In genomic region chr15:71115567-71116351, GRCh38 we compare ENCODE assay signal across 8 cellular contexts. TPM values are rescaled to one million over a fixed set of nuclear protein-coding genes. Genes with fewer than 3 reads are reported as not detected.
DNase-seq lines count a peak whose midpoint lies in the region; ATAC-seq, FAIRE-seq and TF ChIP-seq lines count a peak whose summit lies in the region.

No MANE protein-coding gene starts in this region.

- no peaks in the 10 kb centered on the region for H3K9me3 ChIP-seq in SJSA1 (replicated peaks)
- H3K9me3 ChIP-seq in endodermal cell (ENCODE audit: control insufficient read depth, low read length), result no peaks in the 10 kb centered on the region
- H3K9me3 ChIP-seq in mucosa of stomach (ENCODE audit: control insufficient read depth, low read length), result no peaks in the 10 kb centered on the region

- H3K4me1 ChIP-seq in SJSA1 (replicated peaks) (peaks cover 20% of the 10 kb centered on the region), endodermal cell (ENCODE audit: control insufficient read depth, insufficient read depth, low read length) (peaks cover 1% of the 10 kb centered on the region), mucosa of stomach (ENCODE audit: control insufficient read depth, insufficient read depth, low read length) (peaks cover 25% of the 10 kb centered on the region)

- no peak for FAIRE-seq in GM19239 (lab: Jason Lieb, UNC)

- H3K27ac Mint-ChIP-seq in endodermal cell, result no peak overlapping the region

- TF ChIP-seq CTCF in endodermal cell (conservative IDR thresholded peaks at IDR 0.05), result peak; percentile 17

- 1 to 2% methylated on average over 16 to 93 of the region's 93 CpGs for WGBS in endodermal cell (ENCODE audit: insufficient coverage in 1 of 2, insufficient read length in 1 of 2), 2 experiments

- H3K27me3 Mint-ChIP-seq in endodermal cell (ENCODE audit: insufficient read depth), result peaks cover 30% of the 10 kb centered on the region

- H3K4me3 ChIP-seq in SJSA1 (peak overlapping the region; percentile 74), endodermal cell (ENCODE audit: low read length) (peak overlapping the region; percentile 82), mucosa of stomach (ENCODE audit: low read length) (peak overlapping the region; percentile 88)

- ATAC-seq in HG03025 (IDR thresholded peaks at IDR 0.05; ENCODE audit: low FRiP score, unreplicated experiment), result peak; percentile 37

- peak overlapping the region; percentile 50 for H3K27ac ChIP-seq in SJSA1
- H3K27ac ChIP-seq in endodermal cell (ENCODE audit: low read depth, low read length), result no peak overlapping the region

- H3K9me3 Mint-ChIP-seq in endodermal cell, result no peaks in the 10 kb centered on the region

- H3K4me3 Mint-ChIP-seq in endodermal cell, result peak overlapping the region; percentile 71

- no peaks in the 10 kb centered on the region for H3K36me3 Mint-ChIP-seq in endodermal cell (ENCODE audit: low read depth)

- DNase-seq in stimulated activated CD4-positive, alpha-beta T cell treated with anti-CD3 and anti-CD28 coated beads, Interleukin-15, amount 100 ng/mL, for 24 hours, result peak; percentile 32
- DNase-seq in stimulated activated CD4-positive, alpha-beta T cell treated with anti-CD3 and anti-CD28 coated beads, Interleukin-1b, Interleukin-23, amount 100 ng/mL, for 48 hours, result no peak
- DNase-seq in SJSA1 (ENCODE audit: low read depth in 1 of 2, low spot score in 2 of 2) (peak; percentile 65 to 66), endodermal cell (peak; percentile 82), foreskin melanocyte (no peak), GM19239 (ENCODE audit: insufficient read length, low spot score) (no peak)

- H3K36me3 ChIP-seq in SJSA1 (peaks cover 4% of the 10 kb centered on the region), endodermal cell (ENCODE audit: control insufficient read depth, insufficient read depth, low read length) (no peaks in the 10 kb centered on the region), mucosa of stomach (ENCODE audit: control insufficient read depth, insufficient read depth, low read length) (no peaks in the 10 kb centered on the region)

- H3K4me1 Mint-ChIP-seq in endodermal cell, result peaks cover 33% of the 10 kb centered on the region

- H3K27me3 ChIP-seq in SJSA1 (replicated peaks) (no peaks in the 10 kb centered on the region), endodermal cell (ENCODE audit: control insufficient read depth, insufficient read depth, low read length, poor library complexity, severe bottlenecking) (peaks cover 28% of the 10 kb centered on the region), mucosa of stomach (ENCODE audit: control insufficient read depth, insufficient read depth, low read length) (no peaks in the 10 kb centered on the region)

- H3K9ac ChIP-seq in endodermal cell (ENCODE audit: extremely low read depth, low read length, poor library complexity, severe bottlenecking) (no peak overlapping the region), mucosa of stomach (ENCODE audit: low read length) (peak overlapping the region; percentile 90)

RNA-seq across cellular contexts. Expression of gene THSD4, which starts 0.5 kb away (rescaled TPM):
- 9.4 and 14.6 TPM in 2 replicates for total RNA-seq in SJSA1 (2014; rRNA removed; shearing (Covaris generic))
- total RNA-seq in endodermal cell, result 1 to 10 TPM; 4.6 to 5.4 TPM
- 8.1 TPM for polyA plus RNA-seq in endodermal cell (2013, experiment 1 of 2)
- 6.0 TPM for polyA plus RNA-seq in endodermal cell (2013, experiment 2 of 2)

Comparison
In these comparisons a context has a peak if more than half of its experiments do, and no peak if none do; other contexts are left out.
1. DNase-seq: peak in stimulated activated CD4-positive, alpha-beta T cell treated with anti-CD3 and anti-CD28 coated beads, Interleukin-15, amount 100 ng/mL, for 24 hours (single experiment), SJSA1 (2 of 2) and endodermal cell (single experiment); none in stimulated activated CD4-positive, alpha-beta T cell treated with anti-CD3 and anti-CD28 coated beads, Interleukin-1b, Interleukin-23, amount 100 ng/mL, for 48 hours (single experiment), foreskin melanocyte (single experiment) and GM19239 (single experiment).
2. Peak in every context shown above with its lines, with median percentiles within 50 percentile points of each other: H3K4me3 ChIP-seq.